In the genomic region with DNA sequence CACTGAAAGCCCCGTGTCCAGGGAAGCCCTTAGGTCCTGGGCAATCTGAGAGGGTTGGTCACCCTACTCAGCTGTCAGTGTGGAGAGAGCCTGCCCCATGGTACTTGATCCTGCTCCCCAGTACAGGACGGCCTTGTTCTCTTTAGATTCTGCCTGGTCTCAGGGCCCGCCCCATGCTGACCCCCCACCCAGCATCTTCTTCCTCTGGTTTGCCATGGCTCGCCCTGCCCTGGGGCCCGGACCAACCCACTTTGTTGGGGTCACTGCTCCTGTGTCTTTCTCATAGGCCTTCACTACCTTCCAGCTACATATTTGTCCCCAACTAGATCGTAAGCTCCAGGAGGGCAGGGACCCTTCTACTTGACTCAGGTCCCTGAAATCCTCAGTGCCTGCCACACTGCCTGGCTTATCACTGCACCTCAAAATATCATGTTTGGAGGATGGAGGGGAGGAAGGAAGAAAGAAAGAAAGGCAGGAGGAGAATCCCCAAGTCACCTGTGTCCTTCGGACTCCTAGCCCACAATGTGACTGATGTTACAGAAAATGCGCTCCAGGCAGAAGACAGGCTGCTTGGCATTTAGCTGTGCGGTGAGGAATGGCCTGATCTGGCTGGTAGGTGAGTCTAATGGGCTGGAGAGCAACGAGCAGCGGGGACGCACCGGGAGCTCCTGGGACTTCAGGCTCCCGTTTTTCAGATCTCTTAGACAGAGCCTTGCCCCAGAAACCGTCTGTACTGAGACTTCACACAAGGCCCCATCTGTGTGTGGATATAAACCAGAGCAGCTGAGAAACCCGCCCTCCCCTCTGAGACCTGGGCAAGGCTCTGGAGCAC, we compare ENCODE assay signal across 17 cellular contexts.
DNase-seq lines count a peak whose midpoint lies in the region; ATAC-seq and TF ChIP-seq lines count a peak whose summit lies in the region.
"Had no signal": no experiment of that assay in that cellular context is flagged by ENCODE, and none has a peak within 500 bp of the region (broad histone marks: within the 10 kb centered on the region; RNA-seq: fewer than 3 reads in every experiment).

No MANE protein-coding gene starts in this region.

- no peak for TF ChIP-seq CTCF in GM13976 (IDR thresholded peaks at IDR 0.05; ENCODE audit: borderline replicate concordance, control extremely low read depth, extremely low read depth, insufficient read depth, missing control alignments)

- H3K4me1 ChIP-seq in BLaER1 treated with 17β-estradiol and CSF1 and Interleukin-3, amounts not matched to agents 10 nM and 100 nM, result peaks cover 7 to 41% (median 22%) of the 10 kb centered on the region in 10 experiments; a peak in 17 of 20 replicates
- peaks cover 27% of the 10 kb centered on the region for H3K4me1 ChIP-seq in rectal smooth muscle tissue (ENCODE audit: control insufficient read depth, insufficient read depth, low read length)

- in situ Hi-C loops in GM13976 (cut with MboI; ENCODE audit: low sequenced_read_pairs, unreplicated experiment), result loop anchor here (25.0 kb wide), 1 partner anchor 332 kb away; no protein-coding TSS in a partner anchor

- peak overlapping the region in 7 of 11 experiments; percentile 44 to 80 (median 71); a peak in 12 of 22 replicates for H3K27ac ChIP-seq in BLaER1 treated with 17β-estradiol and CSF1 and Interleukin-3, amounts not matched to agents 10 nM and 100 nM
- H3K27ac ChIP-seq in rectal smooth muscle tissue (ENCODE audit: low read depth, low read length), result peak overlapping the region; percentile 95
- H3K27ac ChIP-seq: neutrophil had no signal

- no peaks in the 10 kb centered on the region for H3K27me3 ChIP-seq in BLaER1 treated with 17β-estradiol and CSF1 and Interleukin-3, amounts not matched to agents 10 nM and 100 nM
- H3K27me3 ChIP-seq in rectal smooth muscle tissue (ENCODE audit: control insufficient read depth, insufficient read depth, low read length), result no peaks in the 10 kb centered on the region
- H3K27me3 ChIP-seq: upper lobe of left lung had no signal

- H3K36me3 ChIP-seq in BLaER1 treated with 17β-estradiol and CSF1 and Interleukin-3, amounts not matched to agents 10 nM and 100 nM, result no peaks in the 10 kb centered on the region
- H3K36me3 ChIP-seq in rectal smooth muscle tissue (ENCODE audit: control insufficient read depth, insufficient read depth, low read length), result no peaks in the 10 kb centered on the region
- H3K36me3 ChIP-seq: neutrophil, upper lobe of left lung had no signal

- H3K9me3 ChIP-seq in BLaER1 treated with 17β-estradiol and CSF1 and Interleukin-3, amounts not matched to agents 10 nM and 100 nM (replicated peaks in 1 of 11), result peaks cover 0 to 4% (median 0%) of the 10 kb centered on the region in 11 experiments; a peak in 1 of 22 replicates
- H3K9me3 ChIP-seq: neutrophil, upper lobe of left lung had no signal

- H3K4me2 ChIP-seq in BLaER1 treated with 17β-estradiol and CSF1 and Interleukin-3, amounts not matched to agents 10 nM and 100 nM, result peak overlapping the region in 10 of 11 experiments; percentile 9 to 69 (median 51); a peak in 17 of 22 replicates

- DNase-seq in amniotic epithelial cell (ENCODE audit: low read depth) (peak; percentile 73), Right ventricle myocardium superior (no peak), NCI-H1417 (lab: John Stamatoyannopoulos, UW) (no peak), GM13976 (ENCODE audit: low spot score) (no peak), NCI-H2029 treated with DMSO at 0.1 percent for 48 hours (lab: John Stamatoyannopoulos, UW) (no peak)
- DNase-seq: activated CD8-positive, alpha-beta T cell treated with anti-CD3 and anti-CD28 coated beads, Interleukin-2, amount 10 ng/mL, durations not matched to agents 7 days and 5 days; activated naive CD4-positive, alpha-beta T cell treated with anti-CD3 and anti-CD28 coated beads, Interleukin-2, amount 10 ng/mL, durations not matched to agents 7 days and 5 days; AML-193; central memory CD4-positive, alpha-beta T cell; NCI-H1417 treated with DMSO at 0.1 percent for 48 hours; NCI-H526 treated with DMSO at 0.1 percent for 48 hours; stimulated activated CD4-positive, alpha-beta T cell treated with anti-CD3 and anti-CD28 coated beads, Interleukin-15, amount 100 ng/mL, for 24 hours had no signal

- peak; percentile 56 for ATAC-seq in Right ventricle myocardium superior (ENCODE audit: poor library complexity)
- ATAC-seq in GM18498 (IDR thresholded peaks at IDR 0.05; ENCODE audit: unreplicated experiment), result no peak
- ATAC-seq: activated CD8-positive, alpha-beta T cell treated with anti-CD3 and anti-CD28 coated beads, Interleukin-2, amount 10 ng/mL, durations not matched to agents 7 days and 5 days had no signal

- intact Hi-C loops in Right ventricle myocardium superior (cut with DNase I), result no loop called here

- peak overlapping the region in 4 of 11 experiments; percentile 14 to 60 (median 46); a peak in 5 of 22 replicates for H3K9ac ChIP-seq in BLaER1 treated with 17β-estradiol and CSF1 and Interleukin-3, amounts not matched to agents 10 nM and 100 nM
- H3K9ac ChIP-seq in rectal smooth muscle tissue (ENCODE audit: low read length), result no peak overlapping the region

- no peak overlapping the region for H3K4me3 ChIP-seq in BLaER1 treated with 17β-estradiol and CSF1 and Interleukin-3, amounts not matched to agents 10 nM and 100 nM
- H3K4me3 ChIP-seq in rectal smooth muscle tissue (ENCODE audit: low read length), result no peak overlapping the region
- H3K4me3 ChIP-seq: upper lobe of left lung had no signal

- no peaks in the 10 kb centered on the region for H4K20me1 ChIP-seq in BLaER1 treated with 17β-estradiol and CSF1 and Interleukin-3, amounts not matched to agents 10 nM and 100 nM
